ENCODE assay signal across 1 cellular context in the genomic region with DNA sequence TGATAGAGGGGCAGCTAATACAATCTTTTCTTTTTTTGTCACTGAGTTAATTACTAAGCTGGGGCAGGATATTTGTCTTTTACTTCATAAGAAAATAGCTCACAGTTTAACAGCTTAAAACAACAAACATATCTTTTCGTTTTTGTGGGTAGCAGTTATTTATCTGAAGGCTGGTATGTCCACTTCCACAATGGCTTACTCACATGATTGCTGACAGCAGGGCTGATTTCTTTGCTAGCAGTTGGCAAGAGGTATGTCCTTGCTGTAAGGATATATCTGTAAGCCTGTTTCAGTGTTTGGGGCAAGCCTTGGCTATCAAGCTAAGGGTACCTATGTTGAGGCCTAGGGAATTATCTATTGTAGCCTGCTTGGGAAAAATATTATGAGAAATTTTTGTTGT.
TF ChIP-seq lines count a peak whose summit lies in the region.

No MANE protein-coding gene starts in this region.

TF ChIP-seq in HepG2, 621 proteins besides CTCF, POLR2A, EP300 and RAD21:
- TF ChIP-seq SOX13 (IDR thresholded peaks at IDR 0.05) (no peak), SOX13 (CRISPR knock-in tag; conservative IDR thresholded peaks at IDR 0.05 in 1 of 2, IDR thresholded peaks at IDR 0.05 in 1 of 2) (peak in 1 of 2 experiments; percentile 28; a peak in 1 of 4 replicates), SOX5 (CRISPR knock-in tag; IDR thresholded peaks at IDR 0.05; ENCODE audit: borderline replicate concordance) (peak; percentile 53; the same call in 1 of the 2 replicates), ZNF652 (CRISPR knock-in tag; IDR thresholded peaks at IDR 0.05; ENCODE audit: borderline replicate concordance, low read depth) (no peak), ZBTB20 (CRISPR knock-in tag; IDR thresholded peaks at IDR 0.05; ENCODE audit: borderline replicate concordance, low read depth) (no peak)
- TF ChIP-seq, protein P1, sequence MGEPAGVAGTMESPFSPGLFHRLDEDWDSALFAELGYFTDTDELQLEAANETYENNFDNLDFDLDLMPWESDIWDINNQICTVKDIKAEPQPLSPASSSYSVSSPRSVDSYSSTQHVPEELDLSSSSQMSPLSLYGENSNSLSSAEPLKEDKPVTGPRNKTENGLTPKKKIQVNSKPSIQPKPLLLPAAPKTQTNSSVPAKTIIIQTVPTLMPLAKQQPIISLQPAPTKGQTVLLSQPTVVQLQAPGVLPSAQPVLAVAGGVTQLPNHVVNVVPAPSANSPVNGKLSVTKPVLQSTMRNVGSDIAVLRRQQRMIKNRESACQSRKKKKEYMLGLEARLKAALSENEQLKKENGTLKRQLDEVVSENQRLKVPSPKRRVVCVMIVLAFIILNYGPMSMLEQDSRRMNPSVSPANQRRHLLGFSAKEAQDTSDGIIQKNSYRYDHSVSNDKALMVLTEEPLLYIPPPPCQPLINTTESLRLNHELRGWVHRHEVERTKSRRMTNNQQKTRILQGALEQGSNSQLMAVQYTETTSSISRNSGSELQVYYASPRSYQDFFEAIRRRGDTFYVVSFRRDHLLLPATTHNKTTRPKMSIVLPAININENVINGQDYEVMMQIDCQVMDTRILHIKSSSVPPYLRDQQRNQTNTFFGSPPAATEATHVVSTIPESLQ (CRISPR knock-in tag; conservative IDR thresholded peaks at IDR 0.05), result no peak
- TF ChIP-seq, protein P2, sequence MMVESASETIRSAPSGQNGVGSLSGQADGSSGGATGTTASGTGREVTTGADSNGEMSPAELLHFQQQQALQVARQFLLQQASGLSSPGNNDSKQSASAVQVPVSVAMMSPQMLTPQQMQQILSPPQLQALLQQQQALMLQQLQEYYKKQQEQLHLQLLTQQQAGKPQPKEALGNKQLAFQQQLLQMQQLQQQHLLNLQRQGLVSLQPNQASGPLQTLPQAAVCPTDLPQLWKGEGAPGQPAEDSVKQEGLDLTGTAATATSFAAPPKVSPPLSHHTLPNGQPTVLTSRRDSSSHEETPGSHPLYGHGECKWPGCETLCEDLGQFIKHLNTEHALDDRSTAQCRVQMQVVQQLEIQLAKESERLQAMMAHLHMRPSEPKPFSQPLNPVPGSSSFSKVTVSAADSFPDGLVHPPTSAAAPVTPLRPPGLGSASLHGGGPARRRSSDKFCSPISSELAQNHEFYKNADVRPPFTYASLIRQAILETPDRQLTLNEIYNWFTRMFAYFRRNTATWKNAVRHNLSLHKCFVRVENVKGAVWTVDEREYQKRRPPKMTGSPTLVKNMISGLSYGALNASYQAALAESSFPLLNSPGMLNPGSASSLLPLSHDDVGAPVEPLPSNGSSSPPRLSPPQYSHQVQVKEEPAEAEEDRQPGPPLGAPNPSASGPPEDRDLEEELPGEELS (CRISPR knock-in tag; IDR thresholded peaks at IDR 0.05), result peak; percentile 18; the same call in 1 of the 2 replicates
- TF ChIP-seq, protein P3, sequence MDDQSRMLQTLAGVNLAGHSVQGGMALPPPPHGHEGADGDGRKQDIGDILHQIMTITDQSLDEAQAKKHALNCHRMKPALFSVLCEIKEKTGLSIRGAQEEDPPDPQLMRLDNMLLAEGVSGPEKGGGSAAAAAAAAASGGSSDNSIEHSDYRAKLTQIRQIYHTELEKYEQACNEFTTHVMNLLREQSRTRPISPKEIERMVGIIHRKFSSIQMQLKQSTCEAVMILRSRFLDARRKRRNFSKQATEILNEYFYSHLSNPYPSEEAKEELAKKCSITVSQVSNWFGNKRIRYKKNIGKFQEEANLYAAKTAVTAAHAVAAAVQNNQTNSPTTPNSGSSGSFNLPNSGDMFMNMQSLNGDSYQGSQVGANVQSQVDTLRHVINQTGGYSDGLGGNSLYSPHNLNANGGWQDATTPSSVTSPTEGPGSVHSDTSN (CRISPR knock-in tag; IDR thresholded peaks at IDR 0.05; ENCODE audit: borderline replicate concordance), result no peak
